1 cellular context compared by ENCODE assay signal in genomic region chr19:44813331-44814131, GRCh38.
A peak's percentile ranks its signal among the peaks of the same experiment; 100 is the strongest.
TF ChIP-seq lines count a peak whose summit lies in the region.

No MANE protein-coding gene starts in this region.

TF ChIP-seq in GM12878, 131 proteins besides CTCF, POLR2A, EP300 and RAD21:
- TF ChIP-seq E4F1 (IDR thresholded peaks at IDR 0.05; ENCODE audit: borderline replicate concordance, partially characterized antibody) (no peak), HDGF (IDR thresholded peaks at IDR 0.05) (no peak), USF1 (IDR thresholded peaks at IDR 0.05; ENCODE audit: borderline replicate concordance, extremely low read length, insufficient read depth, low read depth, low read length) (no peak), NR2F1 (conservative IDR thresholded peaks at IDR 0.05) (peak; percentile 80), PAX5 (IDR thresholded peaks at IDR 0.05; ENCODE audit: borderline replicate concordance, low read depth, low read length) (no peak), NFXL1 (IDR thresholded peaks at IDR 0.05; ENCODE audit: borderline replicate concordance) (no peak), NR2C1 (IDR thresholded peaks at IDR 0.05) (peak; percentile 79), JUND (IDR thresholded peaks at IDR 0.05; ENCODE audit: low read depth, low read length) (no peak), NR2C2 (IDR thresholded peaks at IDR 0.05; ENCODE audit: borderline replicate concordance, control insufficient read depth, insufficient read length, low read depth) (peak; percentile 59), CHD4 (IDR thresholded peaks at IDR 0.05) (no peak)
TF ChIP-seq in GM12878: peak in this region for 3.
